8 cellular contexts compared by ENCODE assay signal in genomic region chr4:26857278-26858034, GRCh38. TPM values are rescaled to one million over a fixed set of nuclear protein-coding genes. Genes with fewer than 3 reads are reported as not detected.
DNase-seq lines count a peak whose midpoint lies in the region; ATAC-seq and TF ChIP-seq lines count a peak whose summit lies in the region.

No MANE protein-coding gene starts in this region.

- TF ChIP-seq CTCF in activated B cell treated with CpG ODN at 0.5 μM for 24 hours (IDR thresholded peaks at IDR 0.05), result no peak
- TF ChIP-seq CTCF in cardiac fibroblast (IDR thresholded peaks at IDR 0.05; ENCODE audit: low read depth, low read length), result no peak
- peak in 6 of 11 experiments; percentile 23 to 62 (median 45) for TF ChIP-seq CTCF in spleen (IDR thresholded peaks at IDR 0.05 in 8 of 11, conservative IDR thresholded peaks at IDR 0.05 in 3 of 11)

- POLR2A ChIA-PET in activated B cell treated with CpG ODN at 0.5 μM for 24 hours (lab: Charles Lee), result interaction anchor here (0.6 to 4.3 kb wide), 15 partner anchors 10 to 273 kb away, joined by 3 to 34 read pairs (median 4); partner anchors contain the start of gene TBC1D19

- no peaks in the 10 kb centered on the region for H3K9me3 Mint-ChIP-seq in activated B cell treated with CpG ODN at 0.5 μM for 24 hours

- no peaks in the 10 kb centered on the region for H3K9me3 ChIP-seq in spleen

- TF ChIP-seq POLR2A in spleen (IDR thresholded peaks at IDR 0.05), result peak in 2 of 3 donors; percentile 8 to 67

- DNase-seq in AG08396 (ENCODE audit: low spot score) (peak; percentile 93), NCI-H2196 treated with DMSO at 0.1 percent for 48 hours (lab: John Stamatoyannopoulos, UW; ENCODE audit: unreplicated experiment) (peak; percentile 86), activated B cell treated with CpG ODN at 0.5 μM for 24 hours (peak; percentile 97), cardiac fibroblast (ENCODE audit: low read depth in 2 of 2) (peak; percentile 82 to 91), iris pigment epithelial cell (ENCODE audit: low read depth) (peak; percentile 87), spleen (peak; percentile 98)

- H3K36me3 Mint-ChIP-seq in activated B cell treated with CpG ODN at 0.5 μM for 24 hours (ENCODE audit: low read depth), result peaks cover 13% of the 10 kb centered on the region

- H3K36me3 ChIP-seq in spleen, result no peaks in the 10 kb centered on the region

- WGBS in spleen, 5 donors, result 0 to 2% (median 1%) methylated on average over 22 to 65 of the region's 65 CpGs

- CTCF ChIA-PET in activated B cell treated with CpG ODN at 0.5 μM for 24 hours (lab: Charles Lee), result interaction anchor here (0.6 to 2.6 kb wide), 3 partner anchors 153 to 396 kb away, joined by 3 to 12 read pairs (median 9); partner anchors contain the start of gene TBC1D19

- H3K4me1 ChIP-seq in spleen, result peaks cover 19 to 42% (median 38%) of the 10 kb centered on the region in 6 donors

- H3K27me3 Mint-ChIP-seq in activated B cell treated with CpG ODN at 0.5 μM for 24 hours, result no peaks in the 10 kb centered on the region

- ATAC-seq in GM18907 (IDR thresholded peaks at IDR 0.05; ENCODE audit: unreplicated experiment) (peak; percentile 59), HG03108 (IDR thresholded peaks at IDR 0.05; ENCODE audit: unreplicated experiment) (peak; percentile 51), activated B cell treated with CpG ODN at 0.5 μM for 24 hours (ENCODE audit: low read depth) (peak; percentile 55)

- H3K4me1 Mint-ChIP-seq in activated B cell treated with CpG ODN at 0.5 μM for 24 hours, result peaks cover 38% of the 10 kb centered on the region

- peak overlapping the region; percentile 63 to 82 for H3K4me3 ChIP-seq in cardiac fibroblast (replicated peaks in 1 of 2; ENCODE audit: low read depth in 2 of 2, low read length in 2 of 2)
- H3K4me3 ChIP-seq in spleen, result peak overlapping the region; percentile 58 to 92 (median 81)

- peak overlapping the region; percentile 99 for H3K4me3 Mint-ChIP-seq in activated B cell treated with CpG ODN at 0.5 μM for 24 hours

- peak overlapping the region; percentile 95 for H3K27ac Mint-ChIP-seq in activated B cell treated with CpG ODN at 0.5 μM for 24 hours

- H3K27ac ChIP-seq in spleen, result peak overlapping the region; percentile 81 to 99 (median 98)

- H3K27me3 ChIP-seq in spleen (replicated peaks in 1 of 7), result no peaks in the 10 kb centered on the region

- intact Hi-C loops in activated B cell treated with CpG ODN at 0.5 μM for 24 hours (cut with micrococcal nuclease) (loop anchor here (1.0 to 2.0 kb wide), 4 partner anchors 30 to 1481 kb away; partner anchors contain the start of gene ANAPC4), spleen (cut with DNase I; ENCODE audit: low total_unique reads) (no loop called here)

RNA-seq across cellular contexts. Expression of gene STIM2, which starts 3.2 kb away (rescaled TPM):
- total RNA-seq in activated B cell treated with CpG ODN at 0.5 μM for 24 hours, result 48.7 and 59.8 TPM in 2 replicates
- total RNA-seq in spleen, result 10 to 100 TPM; 44.3 to 66.6 (median 53.7) TPM
- 10 to 100 TPM; 26.8 to 32.2 (median 30.7) TPM for polyA plus RNA-seq in spleen

Comparison
In these comparisons a context has a peak if more than half of its experiments do, and no peak if none do; other contexts are left out.
1. Peak in every context shown above with its lines: DNase-seq, ATAC-seq, H3K4me3 ChIP-seq and H3K27ac ChIP-seq.
2. CTCF ChIP-seq: peak in spleen (6 of 11); none in activated B cell treated with CpG ODN at 0.5 μM for 24 hours (single experiment) and cardiac fibroblast (single experiment).